16 cellular contexts compared by ENCODE assay signal in the genomic region with DNA sequence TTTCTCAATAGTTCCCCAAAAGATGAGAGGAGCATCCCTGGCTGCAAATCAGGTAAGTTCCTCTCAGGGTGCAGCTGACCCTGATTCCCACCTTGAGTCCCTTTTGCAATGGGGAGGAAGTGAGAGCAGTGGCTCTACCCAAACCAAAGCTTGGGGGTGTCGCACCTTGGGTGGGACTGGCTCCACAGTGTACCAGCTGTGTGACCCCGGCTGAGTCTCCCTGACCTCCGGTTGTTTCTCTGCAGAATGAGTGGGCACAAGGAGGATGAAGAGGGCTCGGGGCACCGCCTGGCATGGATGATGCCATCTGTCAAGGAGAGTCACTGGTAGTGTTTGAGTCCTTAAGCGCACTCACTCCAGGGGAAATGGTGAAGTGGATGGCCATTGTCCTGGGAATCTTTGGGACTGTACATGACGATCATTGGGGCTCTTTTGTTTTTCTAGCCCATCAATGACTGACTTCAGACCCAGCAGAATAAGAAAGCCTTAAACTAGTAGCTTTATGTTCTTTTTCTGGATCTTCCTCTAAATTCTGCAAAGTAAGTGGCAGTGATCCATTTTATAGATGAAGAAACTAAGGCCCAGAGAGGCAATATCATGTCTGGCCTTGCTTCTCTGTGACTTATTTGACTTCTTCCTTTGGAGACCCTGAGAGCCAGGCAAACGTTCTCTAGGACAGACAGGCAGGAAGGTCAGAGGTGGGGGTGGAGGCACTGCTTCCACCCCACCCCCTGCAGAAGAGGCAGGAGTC.
A peak's percentile ranks its signal among the peaks of the same experiment; 100 is the strongest.
DNase-seq lines count a peak whose midpoint lies in the region; ATAC-seq, FAIRE-seq and TF ChIP-seq lines count a peak whose summit lies in the region.
"Had no signal": no experiment of that assay in that cellular context is flagged by ENCODE, and none has a peak within 500 bp of the region (broad histone marks: within the 10 kb centered on the region; RNA-seq: fewer than 3 reads in every experiment).

No MANE protein-coding gene starts in this region.

- ATAC-seq in A549 (no peak), GM18861 (IDR thresholded peaks at IDR 0.05; ENCODE audit: unreplicated experiment) (no peak)
- ATAC-seq in CD4-positive, CD25-positive, alpha-beta regulatory T cell (ENCODE audit: low read depth in 2 of 2) = no peak
- no peak for ATAC-seq in naive thymus-derived CD8-positive, alpha-beta T cell
- ATAC-seq: gastroesophageal sphincter, mucosa of descending colon had no signal

- H3K4me3 ChIP-seq in A549 = no peak overlapping the region
- H3K4me3 ChIP-seq in CD4-positive, CD25-positive, alpha-beta regulatory T cell (ENCODE audit: low read depth, low read length) = no peak overlapping the region
- H3K4me3 ChIP-seq: gastroesophageal sphincter, mucosa of descending colon had no signal

- WGBS in A549 (ENCODE audit: missing lambda C conversion rate) = 84% methylated on average over 8 of the region's 8 CpGs

- no peaks in the 10 kb centered on the region for H3K36me3 ChIP-seq in CD4-positive, CD25-positive, alpha-beta regulatory T cell (ENCODE audit: control insufficient read depth, insufficient read depth, low read length)
- H3K36me3 ChIP-seq: gastroesophageal sphincter had no signal

- H3K27ac ChIP-seq in A549 = peak overlapping the region in 1 of 2 experiments; percentile 80; a peak in 3 of 6 replicates
- H3K27ac ChIP-seq in CD4-positive, CD25-positive, alpha-beta regulatory T cell (ENCODE audit: insufficient read depth, low read length, poor library complexity, severe bottlenecking) = peak overlapping the region; percentile 54
- H3K27ac ChIP-seq: RWPE1 had no signal

- H3K4me1 Mint-ChIP-seq in CD4-positive, CD25-positive, alpha-beta regulatory T cell = peaks cover 7 to 67% (median 43%) of the 10 kb centered on the region in 4 donors
- peaks cover 72% of the 10 kb centered on the region for H3K4me1 Mint-ChIP-seq in activated T-helper 1 cell treated with anti-CD3 and anti-CD28 coated beads, Interleukin-12 subunit alpha, Interleukin-12 subunit beta, Interleukin-2, Interleukin-4 antibody, amounts not matched to agents 30 ng/mL and 10 ng/mL and 1 ng/mL, durations not matched to agents 14 hours and 24 hours and 36 hours (ENCODE audit: low read depth)
- H3K4me1 Mint-ChIP-seq in naive thymus-derived CD8-positive, alpha-beta T cell = peaks cover 17 to 72% (median 57%) of the 10 kb centered on the region in 4 donors
- H3K4me1 Mint-ChIP-seq in activated T-cell treated with anti-CD3 and anti-CD28 coated beads, Interleukin-2, amount 50 U/mL, for 24 hours (ENCODE audit: low read depth) = peaks cover 54% of the 10 kb centered on the region

- H3K27ac Mint-ChIP-seq in CD4-positive, CD25-positive, alpha-beta regulatory T cell = peak overlapping the region; percentile 69 to 91 (median 75)
- H3K27ac Mint-ChIP-seq in activated T-helper 1 cell treated with anti-CD3 and anti-CD28 coated beads, Interleukin-12 subunit alpha, Interleukin-12 subunit beta, Interleukin-2, Interleukin-4 antibody, amounts not matched to agents 30 ng/mL and 10 ng/mL and 1 ng/mL, durations not matched to agents 14 hours and 24 hours and 36 hours = peak overlapping the region; percentile 61
- H3K27ac Mint-ChIP-seq in naive thymus-derived CD8-positive, alpha-beta T cell = peak overlapping the region in 6 of 10 donors; percentile 25 to 75 (median 48)
- no peak overlapping the region for H3K27ac Mint-ChIP-seq in activated T-cell treated with anti-CD3 and anti-CD28 coated beads, Interleukin-2, amount 50 U/mL, for 24 hours

- H3K27me3 ChIP-seq in CD4-positive, CD25-positive, alpha-beta regulatory T cell (ENCODE audit: control insufficient read depth, insufficient read depth, low read length) = no peaks in the 10 kb centered on the region
- H3K27me3 ChIP-seq: gastroesophageal sphincter had no signal

- TF ChIP-seq POLR2A in A549 (IDR thresholded peaks at IDR 0.05; ENCODE audit: low read length) = no peak

- FAIRE-seq in A549 (lab: Jason Lieb, UNC) = no peak

- intact Hi-C loops in activated T-helper 1 cell treated with anti-CD3 and anti-CD28 coated beads, Interleukin-12 subunit alpha, Interleukin-12 subunit beta, Interleukin-2, Interleukin-4 antibody, amounts not matched to agents 30 ng/mL and 10 ng/mL and 1 ng/mL, durations not matched to agents 14 hours and 24 hours and 36 hours (cut with micrococcal nuclease) = loop anchor here (1.0 to 5.0 kb wide), 4 partner anchors 43 to 163 kb away; a partner anchor contains a TSS

- no peak for TF ChIP-seq CTCF in A549 (IDR thresholded peaks at IDR 0.05)
- no peak for TF ChIP-seq CTCF in GM20000 (IDR thresholded peaks at IDR 0.05; ENCODE audit: extremely low read depth, missing control alignments)

- peaks cover 0 to under 1% (median 0%) of the 10 kb centered on the region in 7 donors for H3K9me3 Mint-ChIP-seq in CD4-positive, CD25-positive, alpha-beta regulatory T cell
- H3K9me3 Mint-ChIP-seq in activated T-helper 1 cell treated with anti-CD3 and anti-CD28 coated beads, Interleukin-12 subunit alpha, Interleukin-12 subunit beta, Interleukin-2, Interleukin-4 antibody, amounts not matched to agents 30 ng/mL and 10 ng/mL and 1 ng/mL, durations not matched to agents 14 hours and 24 hours and 36 hours = peaks cover 2% of the 10 kb centered on the region
- H3K9me3 Mint-ChIP-seq in naive thymus-derived CD8-positive, alpha-beta T cell = peaks cover 0 to under 1% (median 0%) of the 10 kb centered on the region in 9 donors
- H3K9me3 Mint-ChIP-seq in activated T-cell treated with anti-CD3 and anti-CD28 coated beads, Interleukin-2, amount 50 U/mL, for 24 hours = no peaks in the 10 kb centered on the region

- H3K27me3 Mint-ChIP-seq in CD4-positive, CD25-positive, alpha-beta regulatory T cell = no peaks in the 10 kb centered on the region
- no peaks in the 10 kb centered on the region for H3K27me3 Mint-ChIP-seq in activated T-helper 1 cell treated with anti-CD3 and anti-CD28 coated beads, Interleukin-12 subunit alpha, Interleukin-12 subunit beta, Interleukin-2, Interleukin-4 antibody, amounts not matched to agents 30 ng/mL and 10 ng/mL and 1 ng/mL, durations not matched to agents 14 hours and 24 hours and 36 hours (ENCODE audit: insufficient read depth)
- no peaks in the 10 kb centered on the region for H3K27me3 Mint-ChIP-seq in naive thymus-derived CD8-positive, alpha-beta T cell
- no peaks in the 10 kb centered on the region for H3K27me3 Mint-ChIP-seq in activated T-cell treated with anti-CD3 and anti-CD28 coated beads, Interleukin-2, amount 50 U/mL, for 24 hours

- POLR2A ChIA-PET in A549 (lab: Yijun Ruan, JAX) = no interaction called here
- POLR2A ChIA-PET in naive thymus-derived CD8-positive, alpha-beta T cell (lab: Charles Lee) = interaction anchor here (0.7 kb wide), 1 partner anchor 141 kb away, joined by 3 read pairs; no protein-coding TSS in a partner anchor

- no peaks in the 10 kb centered on the region for H3K9me3 ChIP-seq in A549
- no peaks in the 10 kb centered on the region for H3K9me3 ChIP-seq in CD4-positive, CD25-positive, alpha-beta regulatory T cell (ENCODE audit: control insufficient read depth in 2 of 2, low read length in 2 of 2)
- H3K9me3 ChIP-seq: gastroesophageal sphincter, mucosa of descending colon had no signal

- DNase-seq in A549 (ENCODE audit: low read depth in 1 of 2, low spot score in 1 of 2) (no peak), GM20000 (ENCODE audit: low spot score) (no peak), DMS79 (lab: John Stamatoyannopoulos, UW) (no peak)
- DNase-seq in CD4-positive, CD25-positive, alpha-beta regulatory T cell = no peak
- no peak for DNase-seq in activated T-helper 1 cell treated with anti-CD3 and anti-CD28 coated beads, Interleukin-12 subunit alpha, Interleukin-12 subunit beta, Interleukin-2, Interleukin-4 antibody, amounts not matched to agents 30 ng/mL and 10 ng/mL and 1 ng/mL, durations not matched to agents 14 hours and 24 hours and 36 hours (ENCODE audit: low spot score)
- DNase-seq in naive thymus-derived CD8-positive, alpha-beta T cell = no peak
- DNase-seq in activated T-cell treated with anti-CD3 and anti-CD28 coated beads, Interleukin-2, amount 50 U/mL, for 24 hours = no peak
- DNase-seq: DMS79 treated with DMSO at 0.1 percent for 48 hours, KG1, mucosa of descending colon, NCI-H187, NCI-H69, T-helper 9 cell had no signal

- no peak overlapping the region for H3K4me2 ChIP-seq in A549

- H3K4me3 Mint-ChIP-seq in CD4-positive, CD25-positive, alpha-beta regulatory T cell = peak overlapping the region; percentile 22 to 58 (median 42)
- H3K4me3 Mint-ChIP-seq in activated T-helper 1 cell treated with anti-CD3 and anti-CD28 coated beads, Interleukin-12 subunit alpha, Interleukin-12 subunit beta, Interleukin-2, Interleukin-4 antibody, amounts not matched to agents 30 ng/mL and 10 ng/mL and 1 ng/mL, durations not matched to agents 14 hours and 24 hours and 36 hours = no peak overlapping the region
- peak overlapping the region in 1 of 10 donors; percentile 50 for H3K4me3 Mint-ChIP-seq in naive thymus-derived CD8-positive, alpha-beta T cell
- no peak overlapping the region for H3K4me3 Mint-ChIP-seq in activated T-cell treated with anti-CD3 and anti-CD28 coated beads, Interleukin-2, amount 50 U/mL, for 24 hours

- CTCF ChIA-PET in A549 (lab: Yijun Ruan, JAX) = interaction anchor here (0.6 to 4.8 kb wide), 7 partner anchors 9 to 181 kb away, joined by 3 to 23 read pairs (median 5); a partner anchor contains a TSS

- TF ChIP-seq EP300 in A549 (IDR thresholded peaks at IDR 0.05) = no peak

- peaks cover 35% of the 10 kb centered on the region for H3K4me1 ChIP-seq in A549
- H3K4me1 ChIP-seq in CD4-positive, CD25-positive, alpha-beta regulatory T cell (ENCODE audit: control insufficient read depth, insufficient read depth, low read length, poor library complexity, severe bottlenecking) = peaks cover 66% of the 10 kb centered on the region

- TF ChIP-seq RAD21 in A549 (conservative IDR thresholded peaks at IDR 0.05 in 1 of 2, IDR thresholded peaks at IDR 0.05 in 1 of 2) = no peak

- no peaks in the 10 kb centered on the region for H3K36me3 Mint-ChIP-seq in CD4-positive, CD25-positive, alpha-beta regulatory T cell
- H3K36me3 Mint-ChIP-seq in activated T-helper 1 cell treated with anti-CD3 and anti-CD28 coated beads, Interleukin-12 subunit alpha, Interleukin-12 subunit beta, Interleukin-2, Interleukin-4 antibody, amounts not matched to agents 30 ng/mL and 10 ng/mL and 1 ng/mL, durations not matched to agents 14 hours and 24 hours and 36 hours (ENCODE audit: low read depth) = peaks cover 4% of the 10 kb centered on the region
- H3K36me3 Mint-ChIP-seq in naive thymus-derived CD8-positive, alpha-beta T cell = peaks cover 0 to under 1% (median 0%) of the 10 kb centered on the region in 3 donors
- no peaks in the 10 kb centered on the region for H3K36me3 Mint-ChIP-seq in activated T-cell treated with anti-CD3 and anti-CD28 coated beads, Interleukin-2, amount 50 U/mL, for 24 hours (ENCODE audit: low read depth)

TF ChIP-seq in A549, 52 proteins besides CTCF, POLR2A, EP300 and RAD21:
- TF ChIP-seq JUN (IDR thresholded peaks at IDR 0.05) (no peak), KDM1A (IDR thresholded peaks at IDR 0.05; ENCODE audit: low read depth) (peak; percentile 80)

Comparison
In these comparisons a context has a peak if more than half of its experiments do, and no peak if none do; other contexts are left out.
1. H3K4me3 Mint-ChIP-seq: peak in CD4-positive, CD25-positive, alpha-beta regulatory T cell (4 of 4); none in activated T-helper 1 cell treated with anti-CD3 and anti-CD28 coated beads, Interleukin-12 subunit alpha, Interleukin-12 subunit beta, Interleukin-2, Interleukin-4 antibody, amounts not matched to agents 30 ng/mL and 10 ng/mL and 1 ng/mL, durations not matched to agents 14 hours and 24 hours and 36 hours (single experiment) and activated T-cell treated with anti-CD3 and anti-CD28 coated beads, Interleukin-2, amount 50 U/mL, for 24 hours (single experiment).